2 cellular contexts compared by ENCODE assay signal in the genomic region with DNA sequence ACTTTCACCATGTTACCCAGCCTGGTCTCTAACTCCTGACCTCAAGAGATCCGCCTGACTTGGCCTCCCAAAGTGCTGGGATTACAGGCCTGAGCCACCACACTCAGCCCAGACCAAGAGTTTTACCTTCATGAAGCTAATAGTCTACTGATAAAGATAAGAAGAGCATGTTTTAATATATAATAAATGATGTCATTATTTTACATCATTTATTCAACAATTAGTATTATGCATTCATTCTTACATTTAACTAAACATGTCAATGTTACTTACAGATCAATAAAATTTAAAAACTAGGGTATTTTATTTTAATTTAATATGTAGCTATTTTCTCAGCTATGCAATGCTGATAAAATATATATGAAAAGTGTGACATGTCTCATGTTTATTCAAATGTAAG.
TF ChIP-seq lines count a peak whose summit lies in the region.
"Not testable (repeated sequence)": the region's sequence is repeated elsewhere in the genome, so short reads cannot be mapped to it uniquely, and the experiment has no call there.

No MANE protein-coding gene starts in this region.

TF ChIP-seq in HEK293, 187 proteins besides CTCF, POLR2A, EP300 and RAD21:
- TF ChIP-seq, protein P1, sequence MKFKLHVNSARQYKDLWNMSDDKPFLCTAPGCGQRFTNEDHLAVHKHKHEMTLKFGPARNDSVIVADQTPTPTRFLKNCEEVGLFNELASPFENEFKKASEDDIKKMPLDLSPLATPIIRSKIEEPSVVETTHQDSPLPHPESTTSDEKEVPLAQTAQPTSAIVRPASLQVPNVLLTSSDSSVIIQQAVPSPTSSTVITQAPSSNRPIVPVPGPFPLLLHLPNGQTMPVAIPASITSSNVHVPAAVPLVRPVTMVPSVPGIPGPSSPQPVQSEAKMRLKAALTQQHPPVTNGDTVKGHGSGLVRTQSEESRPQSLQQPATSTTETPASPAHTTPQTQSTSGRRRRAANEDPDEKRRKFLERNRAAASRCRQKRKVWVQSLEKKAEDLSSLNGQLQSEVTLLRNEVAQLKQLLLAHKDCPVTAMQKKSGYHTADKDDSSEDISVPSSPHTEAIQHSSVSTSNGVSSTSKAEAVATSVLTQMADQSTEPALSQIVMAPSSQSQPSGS (tag by site-specific recombination; IDR thresholded peaks at IDR 0.05; ENCODE audit: low read depth), result peak; percentile 81

TF ChIP-seq in HepG2, 621 proteins besides CTCF, POLR2A, EP300 and RAD21:
- peak; percentile 87 for TF ChIP-seq ATF7 (IDR thresholded peaks at IDR 0.05)
- not testable (repeated sequence) for TF ChIP-seq ATF7 (CRISPR knock-in tag; IDR thresholded peaks at IDR 0.05)
TF ChIP-seq in HepG2: peak in this region for 1; not testable (repeated sequence) for 620.
